In the genomic region with DNA sequence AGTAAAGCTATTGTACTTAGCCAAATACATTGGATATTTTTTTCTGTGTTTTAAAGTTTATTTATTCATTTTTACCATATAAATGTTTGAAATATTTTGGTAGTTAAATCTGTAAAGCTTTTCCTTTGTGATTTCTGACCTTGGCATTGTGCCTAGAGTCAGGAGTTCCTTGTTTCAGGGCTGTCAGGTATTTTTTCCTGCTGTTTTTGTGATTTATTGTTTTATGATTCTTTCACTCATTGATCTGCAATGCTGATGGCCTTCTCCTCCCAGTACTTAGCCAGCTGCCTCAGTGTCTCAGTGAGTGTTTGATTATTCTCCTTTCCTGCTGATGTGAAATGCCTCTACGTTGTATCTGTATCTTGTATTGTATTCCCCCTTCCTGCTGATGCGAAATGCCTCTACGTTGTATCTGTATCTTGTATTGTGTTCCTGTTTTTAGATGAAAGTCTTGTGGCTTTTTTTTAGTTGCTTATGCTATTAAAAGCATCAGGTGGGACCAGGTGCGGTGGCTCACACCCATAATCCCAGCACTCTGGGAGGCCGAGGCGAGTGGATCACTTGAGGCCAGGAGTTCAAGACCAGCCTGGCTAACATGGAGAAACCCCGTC, we compare ENCODE assay signal across 16 cellular contexts.
DNase-seq lines count a peak whose midpoint lies in the region; ATAC-seq, FAIRE-seq and TF ChIP-seq lines count a peak whose summit lies in the region.
"Had no signal": no experiment of that assay in that cellular context is flagged by ENCODE, and none has a peak within 500 bp of the region (broad histone marks: within the 10 kb centered on the region; RNA-seq: fewer than 3 reads in every experiment).

No MANE protein-coding gene starts in this region.

- H3K27ac Mint-ChIP-seq in activated naive CD8-positive, alpha-beta T cell = peak overlapping the region; percentile 23
- no peak overlapping the region for H3K27ac Mint-ChIP-seq in activated naive CD8-positive, alpha-beta T cell treated with anti-CD3 and anti-CD28 coated beads for 36 hours
- peak overlapping the region; percentile 88 for H3K27ac Mint-ChIP-seq in activated B cell treated with CpG ODN at 0.5 μM for 24 hours
- no peak overlapping the region for H3K27ac Mint-ChIP-seq in activated CD8-positive, alpha-beta memory T cell treated with anti-CD3 and anti-CD28 coated beads, Interleukin-2, amount 10 ng/mL, durations not matched to agents 7 days and 5 days

- H3K4me3 ChIP-seq in breast epithelium = no peak overlapping the region
- H3K4me3 ChIP-seq: adrenal gland had no signal

- H3K4me1 Mint-ChIP-seq in activated naive CD8-positive, alpha-beta T cell (ENCODE audit: low read depth) = peaks cover 39% of the 10 kb centered on the region
- peaks cover 18% of the 10 kb centered on the region for H3K4me1 Mint-ChIP-seq in activated naive CD8-positive, alpha-beta T cell treated with anti-CD3 and anti-CD28 coated beads for 36 hours
- H3K4me1 Mint-ChIP-seq in activated B cell treated with CpG ODN at 0.5 μM for 24 hours = peaks cover 70% of the 10 kb centered on the region
- H3K4me1 Mint-ChIP-seq in activated CD8-positive, alpha-beta memory T cell treated with anti-CD3 and anti-CD28 coated beads, Interleukin-2, amount 10 ng/mL, durations not matched to agents 7 days and 5 days = peaks cover 2% of the 10 kb centered on the region

- no peaks in the 10 kb centered on the region for H3K36me3 ChIP-seq in breast epithelium
- H3K36me3 ChIP-seq: adrenal gland had no signal

- intact Hi-C loops in activated B cell treated with CpG ODN at 0.5 μM for 24 hours (cut with micrococcal nuclease) = loop anchor here (10.0 kb wide), 1 partner anchor 125 kb away; no protein-coding TSS in a partner anchor
- intact Hi-C loops in left colon (cut with DNase I, micrococcal nuclease) = no loop called here
- intact Hi-C loops in breast epithelium (cut with DNase I; ENCODE audit: low total_unique reads) = no loop called here

- no peak for DNase-seq in activated naive CD8-positive, alpha-beta T cell treated with anti-CD3 and anti-CD28 coated beads for 36 hours
- DNase-seq in activated B cell treated with CpG ODN at 0.5 μM for 24 hours = no peak
- no peak for DNase-seq in left colon
- DNase-seq in NOMO-1 (lab: John Stamatoyannopoulos, UW; ENCODE audit: unreplicated experiment in 2 of 2) = no peak
- no peak for DNase-seq in GM19239 (ENCODE audit: insufficient read length, low spot score)
- DNase-seq in breast epithelium (ENCODE audit: low spot score in 2 of 2) = no peak
- no peak for DNase-seq in activated CD8-positive, alpha-beta memory T cell treated with anti-CD3 and anti-CD28 coated beads, Interleukin-2, amount 10 ng/mL, durations not matched to agents 7 days and 5 days
- DNase-seq: Caco-2; erythroblast; kidney; NCI-H774; RPMI8226; stimulated activated CD4-positive, alpha-beta T cell treated with anti-CD3 and anti-CD28 coated beads, Interleukin-12 subunit alpha, Interleukin-12 subunit beta, amount 100 ng/mL, for 4 hours had no signal

- TF ChIP-seq CTCF in activated B cell treated with CpG ODN at 0.5 μM for 24 hours (IDR thresholded peaks at IDR 0.05) (no peak), breast epithelium (IDR thresholded peaks at IDR 0.05) (no peak)

- H3K9me3 Mint-ChIP-seq in activated naive CD8-positive, alpha-beta T cell (ENCODE audit: low read depth) = no peaks in the 10 kb centered on the region
- no peaks in the 10 kb centered on the region for H3K9me3 Mint-ChIP-seq in activated naive CD8-positive, alpha-beta T cell treated with anti-CD3 and anti-CD28 coated beads for 36 hours
- no peaks in the 10 kb centered on the region for H3K9me3 Mint-ChIP-seq in activated B cell treated with CpG ODN at 0.5 μM for 24 hours
- no peaks in the 10 kb centered on the region for H3K9me3 Mint-ChIP-seq in activated CD8-positive, alpha-beta memory T cell treated with anti-CD3 and anti-CD28 coated beads, Interleukin-2, amount 10 ng/mL, durations not matched to agents 7 days and 5 days (ENCODE audit: low read depth)

- peaks cover 2% of the 10 kb centered on the region for H3K36me3 Mint-ChIP-seq in activated naive CD8-positive, alpha-beta T cell
- peaks cover 5% of the 10 kb centered on the region for H3K36me3 Mint-ChIP-seq in activated naive CD8-positive, alpha-beta T cell treated with anti-CD3 and anti-CD28 coated beads for 36 hours
- peaks cover 9% of the 10 kb centered on the region for H3K36me3 Mint-ChIP-seq in activated B cell treated with CpG ODN at 0.5 μM for 24 hours (ENCODE audit: low read depth)
- H3K36me3 Mint-ChIP-seq in activated CD8-positive, alpha-beta memory T cell treated with anti-CD3 and anti-CD28 coated beads, Interleukin-2, amount 10 ng/mL, durations not matched to agents 7 days and 5 days = peaks cover 5% of the 10 kb centered on the region

- peaks cover 2 to 5% of the 10 kb centered on the region in 2 donors for H3K4me1 ChIP-seq in breast epithelium

- POLR2A ChIA-PET in activated B cell treated with CpG ODN at 0.5 μM for 24 hours (lab: Charles Lee) = interaction anchor here (0.6 to 1.3 kb wide), 2 partner anchors 27 to 82 kb away, joined by 3 to 6 read pairs; no protein-coding TSS in a partner anchor

- no peaks in the 10 kb centered on the region for H3K9me3 ChIP-seq in breast epithelium
- H3K9me3 ChIP-seq: adrenal gland, Caco-2 had no signal

- TF ChIP-seq POLR2A in breast epithelium (IDR thresholded peaks at IDR 0.05) = no peak

- H3K4me3 Mint-ChIP-seq in activated naive CD8-positive, alpha-beta T cell = peak overlapping the region; percentile 33
- no peak overlapping the region for H3K4me3 Mint-ChIP-seq in activated naive CD8-positive, alpha-beta T cell treated with anti-CD3 and anti-CD28 coated beads for 36 hours
- peak overlapping the region; percentile 52 for H3K4me3 Mint-ChIP-seq in activated B cell treated with CpG ODN at 0.5 μM for 24 hours
- H3K4me3 Mint-ChIP-seq in activated CD8-positive, alpha-beta memory T cell treated with anti-CD3 and anti-CD28 coated beads, Interleukin-2, amount 10 ng/mL, durations not matched to agents 7 days and 5 days = no peak overlapping the region

- H3K27me3 Mint-ChIP-seq in activated naive CD8-positive, alpha-beta T cell = no peaks in the 10 kb centered on the region
- no peaks in the 10 kb centered on the region for H3K27me3 Mint-ChIP-seq in activated naive CD8-positive, alpha-beta T cell treated with anti-CD3 and anti-CD28 coated beads for 36 hours
- H3K27me3 Mint-ChIP-seq in activated B cell treated with CpG ODN at 0.5 μM for 24 hours = no peaks in the 10 kb centered on the region
- H3K27me3 Mint-ChIP-seq in activated CD8-positive, alpha-beta memory T cell treated with anti-CD3 and anti-CD28 coated beads, Interleukin-2, amount 10 ng/mL, durations not matched to agents 7 days and 5 days = no peaks in the 10 kb centered on the region

- no peak for ATAC-seq in activated B cell treated with CpG ODN at 0.5 μM for 24 hours (ENCODE audit: low read depth)
- peak; percentile 78 for ATAC-seq in left colon
- ATAC-seq in activated CD8-positive, alpha-beta memory T cell treated with anti-CD3 and anti-CD28 coated beads, Interleukin-2, amount 10 ng/mL, durations not matched to agents 7 days and 5 days = no peak
- ATAC-seq: activated CD4-positive, CD25-positive, alpha-beta regulatory T cell treated with anti-CD3 and anti-CD28 coated beads, Interleukin-2, amount 50 U/mL, for 24 hours had no signal

- H3K27me3 ChIP-seq in breast epithelium = no peaks in the 10 kb centered on the region
- H3K27me3 ChIP-seq: adrenal gland had no signal

- H3K27ac ChIP-seq in breast epithelium = no peak overlapping the region

- CTCF ChIA-PET in activated B cell treated with CpG ODN at 0.5 μM for 24 hours (lab: Charles Lee) = interaction anchor here (0.6 kb wide), 1 partner anchor 9 kb away, joined by 3 read pairs; no protein-coding TSS in a partner anchor
- CTCF ChIA-PET in activated CD8-positive, alpha-beta memory T cell treated with anti-CD3 and anti-CD28 coated beads, Interleukin-2, amount 10 ng/mL, durations not matched to agents 7 days and 5 days (lab: Charles Lee) = no interaction called here

- FAIRE-seq in GM19239 (lab: Jason Lieb, UNC) = no peak
- FAIRE-seq: kidney had no signal

Comparison
In these comparisons a context has a peak if more than half of its experiments do, and no peak if none do; other contexts are left out.
1. H3K27ac Mint-ChIP-seq: peak in activated naive CD8-positive, alpha-beta T cell (single experiment) and activated B cell treated with CpG ODN at 0.5 μM for 24 hours (single experiment); none in activated naive CD8-positive, alpha-beta T cell treated with anti-CD3 and anti-CD28 coated beads for 36 hours (single experiment) and activated CD8-positive, alpha-beta memory T cell treated with anti-CD3 and anti-CD28 coated beads, Interleukin-2, amount 10 ng/mL, durations not matched to agents 7 days and 5 days (single experiment).
2. H3K4me3 Mint-ChIP-seq: peak in activated naive CD8-positive, alpha-beta T cell (single experiment) and activated B cell treated with CpG ODN at 0.5 μM for 24 hours (single experiment); none in activated naive CD8-positive, alpha-beta T cell treated with anti-CD3 and anti-CD28 coated beads for 36 hours (single experiment) and activated CD8-positive, alpha-beta memory T cell treated with anti-CD3 and anti-CD28 coated beads, Interleukin-2, amount 10 ng/mL, durations not matched to agents 7 days and 5 days (single experiment).